8 cellular contexts compared by ENCODE assay signal in the genomic region with DNA sequence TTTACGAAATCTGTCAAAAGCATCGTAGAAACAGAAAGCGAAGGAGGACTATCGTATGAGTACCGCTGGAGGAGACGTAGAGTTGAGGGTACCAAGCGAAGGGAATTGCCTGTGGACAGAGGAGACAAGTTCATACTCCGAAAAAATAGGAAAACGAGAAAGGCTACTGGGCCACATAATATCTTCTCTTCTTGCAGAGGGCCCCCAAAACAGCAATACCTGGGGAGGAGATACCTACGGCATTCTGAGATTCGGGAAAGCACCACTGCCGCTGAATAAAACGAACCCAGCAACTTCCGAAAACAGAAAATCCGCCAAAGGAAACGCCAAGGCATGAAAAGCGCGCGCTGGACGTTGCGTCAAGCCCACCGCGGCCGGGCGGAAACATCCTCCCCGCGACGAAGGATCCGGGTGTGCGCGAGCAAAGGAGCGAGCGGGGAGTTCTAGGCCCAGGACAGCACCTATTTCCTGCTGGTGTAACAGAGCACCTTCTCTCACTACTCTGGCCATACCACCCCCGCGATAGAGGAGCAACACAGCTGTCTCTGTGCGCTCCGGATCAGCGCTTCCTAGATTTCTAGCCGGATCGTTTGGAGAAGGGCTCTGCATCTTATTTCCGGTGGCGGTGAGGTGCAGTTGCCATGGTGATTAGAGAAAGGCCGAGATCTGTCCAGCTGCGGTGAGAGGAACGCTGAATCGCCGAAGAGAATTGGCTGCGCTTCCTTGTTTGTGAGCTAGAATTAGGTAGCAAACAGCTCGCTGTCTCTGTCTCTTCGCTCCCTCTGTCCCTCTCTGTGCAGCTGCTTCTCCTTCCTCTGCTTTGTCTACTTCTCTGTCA. TPM values are rescaled to one million over a fixed set of nuclear protein-coding genes. Genes with fewer than 3 reads are reported as not detected.
A peak's percentile ranks its signal among the peaks of the same experiment; 100 is the strongest.
DNase-seq lines count a peak whose midpoint lies in the region; ATAC-seq and TF ChIP-seq lines count a peak whose summit lies in the region.

A gene with protein sequence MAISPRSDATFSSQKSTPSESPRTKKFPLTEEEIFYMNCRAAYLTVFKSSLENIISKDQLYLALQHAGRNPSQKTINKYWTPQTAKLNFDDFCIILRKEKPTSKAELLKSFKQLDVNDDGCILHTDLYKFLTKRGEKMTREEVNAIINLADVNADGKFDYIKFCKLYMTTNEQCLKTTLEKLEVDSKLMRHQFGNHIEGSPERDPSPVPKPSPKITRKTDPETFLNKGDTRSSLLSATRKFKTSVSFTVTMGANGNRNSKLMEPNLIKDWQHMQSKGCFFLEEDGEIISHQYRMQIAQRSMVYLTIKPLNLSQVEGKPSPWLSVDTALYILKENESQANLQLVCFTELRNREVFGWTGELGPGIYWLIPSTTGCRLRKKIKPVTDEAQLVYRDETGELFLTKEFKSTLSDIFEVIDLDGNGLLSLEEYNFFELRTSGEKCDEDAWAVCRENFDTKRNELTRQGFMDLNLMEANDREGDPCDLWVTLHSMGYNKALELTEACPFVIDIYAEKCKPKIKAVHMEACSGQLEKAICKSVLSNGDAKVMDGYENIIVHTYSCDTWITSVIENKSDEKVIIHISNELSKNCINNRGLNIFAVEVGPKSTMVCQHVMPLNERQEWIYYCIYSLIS (plus strand): TSS at position 635 of the 838 bp plus-strand sequence. CDS start 2,048 bp downstream, outside the sequence.
A gene with protein sequence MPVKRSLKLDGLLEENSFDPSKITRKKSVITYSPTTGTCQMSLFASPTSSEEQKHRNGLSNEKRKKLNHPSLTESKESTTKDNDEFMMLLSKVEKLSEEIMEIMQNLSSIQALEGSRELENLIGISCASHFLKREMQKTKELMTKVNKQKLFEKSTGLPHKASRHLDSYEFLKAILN (minus strand): TSS at position 335 of the 838 bp plus-strand sequence. CDS start 92 bp downstream, at position 243.

- POLR2A ChIA-PET in AG04450 (lab: Yijun Ruan, JAX) (interaction anchor here (0.9 kb wide), 1 partner anchor 35 kb away, joined by 3 read pairs; no protein-coding TSS in a partner anchor), activated B cell treated with CpG ODN at 0.5 μM for 24 hours (lab: Charles Lee) (interaction anchor here (0.6 to 1.1 kb wide), 3 partner anchors 15 to 1543 kb away, joined by 3 to 4 read pairs (median 3); no protein-coding TSS in a partner anchor)

- H3K27ac ChIP-seq in AG04450 (ENCODE audit: low read depth, low read length), result peak within 1 kb of the TSS; percentile 99
- peak within 1 kb of the TSS; percentile 94 for H3K27ac ChIP-seq in caudate nucleus (ENCODE audit: low read depth, low read length)

- H3K4me3 ChIP-seq in AG04450 (ENCODE audit: low read depth, low read length), result peak within 1 kb of the TSS; percentile 71

- no peaks in the 10 kb centered on the region for H3K27me3 ChIP-seq in AG04450 (ENCODE audit: control insufficient read depth, insufficient read depth, low read length)

- no peaks in the 10 kb centered on the region for H3K9me3 ChIP-seq in AG04450 (ENCODE audit: control insufficient read depth, insufficient read depth, low read length)

- peak within 1 kb of the TSS; percentile 97 for H3K4me3 Mint-ChIP-seq in activated B cell treated with CpG ODN at 0.5 μM for 24 hours

- H3K9me3 Mint-ChIP-seq in activated B cell treated with CpG ODN at 0.5 μM for 24 hours, result no peaks in the 10 kb centered on the region

- ATAC-seq in GM18907 (IDR thresholded peaks at IDR 0.05; ENCODE audit: unreplicated experiment) (peak; percentile 91), HG03139 (IDR thresholded peaks at IDR 0.05; ENCODE audit: unreplicated experiment) (peak; percentile 89), activated B cell treated with CpG ODN at 0.5 μM for 24 hours (ENCODE audit: low read depth) (peak; percentile 87)

- H3K27me3 Mint-ChIP-seq in activated B cell treated with CpG ODN at 0.5 μM for 24 hours, result no peaks in the 10 kb centered on the region

- H3K36me3 Mint-ChIP-seq in activated B cell treated with CpG ODN at 0.5 μM for 24 hours (ENCODE audit: low read depth), result peaks cover 23% of the 10 kb centered on the region

- peaks cover 22% of the 10 kb centered on the region for H3K4me1 Mint-ChIP-seq in activated B cell treated with CpG ODN at 0.5 μM for 24 hours

- DNase-seq in AG04450 (ENCODE audit: low read depth, low spot score) (peak; percentile 88), NCI-H2196 treated with DMSO at 0.1 percent for 48 hours (lab: John Stamatoyannopoulos, UW; ENCODE audit: unreplicated experiment) (peak; percentile 94), activated B cell treated with CpG ODN at 0.5 μM for 24 hours (peak; percentile 78), caudate nucleus (lab: John Stamatoyannopoulos, UW) (peak; percentile 19 to 94 (median 85)), inferior parietal cortex (ENCODE audit: extremely low spot score) (peak; percentile 94), smooth muscle cell of the brain vasculature (ENCODE audit: low read depth, low spot score) (peak; percentile 82)

- TF ChIP-seq CTCF in AG04450 (IDR thresholded peaks at IDR 0.05; ENCODE audit: low read depth, low read length) (no peak), activated B cell treated with CpG ODN at 0.5 μM for 24 hours (IDR thresholded peaks at IDR 0.05) (no peak)

- CTCF ChIA-PET in AG04450 (lab: Charles Lee), result interaction anchor here (1.7 to 3.7 kb wide), 2 partner anchors 15 to 196 kb away, joined by 4 to 19 read pairs; no protein-coding TSS in a partner anchor
- CTCF ChIA-PET in activated B cell treated with CpG ODN at 0.5 μM for 24 hours (lab: Charles Lee), result no interaction called here

- intact Hi-C loops in activated B cell treated with CpG ODN at 0.5 μM for 24 hours (cut with micrococcal nuclease), result loop anchor here (1.0 to 10.0 kb wide), 9 partner anchors 71 to 1898 kb away; partner anchors contain the start of genes ALG6, ATG4C, DOCK7 and FOXD3

- H3K27ac Mint-ChIP-seq in activated B cell treated with CpG ODN at 0.5 μM for 24 hours, result peak within 1 kb of the TSS; percentile 98

RNA-seq across cellular contexts. Expression of the first gene that starts in this region (rescaled TPM):
- 3.9 and 6.0 TPM in 2 replicates for polyA plus RNA-seq in AG04450 (2011; rRNA removed)
- 1.8 and 3.4 TPM in 2 replicates for polyA minus RNA-seq in AG04450 (2011; rRNA and poly(A)+ RNA removed)
- 7.5 and 8.6 TPM in 2 replicates for total RNA-seq in activated B cell treated with CpG ODN at 0.5 μM for 24 hours

RNA-seq across cellular contexts. Expression of the second gene that starts in this region (rescaled TPM):
- 12.3 and 18.0 TPM in 2 replicates for polyA plus RNA-seq in AG04450 (2011; rRNA removed)
- polyA minus RNA-seq in AG04450 (2011; rRNA and poly(A)+ RNA removed), result 1.2 and 4.8 TPM in 2 replicates
- 24.9 and 27.0 TPM in 2 replicates for total RNA-seq in activated B cell treated with CpG ODN at 0.5 μM for 24 hours

Comparison
In these comparisons a context has a peak if more than half of its experiments do, and no peak if none do; other contexts are left out.
1. Peak in every context shown above with its lines: DNase-seq, ATAC-seq, H3K4me3 ChIP-seq and H3K27ac ChIP-seq.